ENCODE assay signal across 8 cellular contexts in genomic region chr3:25114532-25114931, GRCh38.
"Had no signal": no experiment of that assay in that cellular context is flagged by ENCODE, and none has a peak within 500 bp of the region (broad histone marks: within the 10 kb centered on the region; RNA-seq: fewer than 3 reads in every experiment).

No MANE protein-coding gene starts in this region.

- H3K36me3 ChIP-seq: HAP-1 had no signal

- ATAC-seq: HCT116, K562 had no signal

- H3K4me3 ChIP-seq: GM23248, HAP-1, K562 had no signal

- DNase-seq: GM23248, GOT3, H7, HFFc6, IMR-90 had no signal

- H3K4me1 ChIP-seq: HAP-1 had no signal

- H3K9me3 ChIP-seq: HAP-1 had no signal

- H3K27ac ChIP-seq: GM23248 had no signal
